ENCODE assay signal across 1 cellular context in genomic region chr3:120111898-120112297, GRCh38.
TF ChIP-seq lines count a peak whose summit lies in the region.

No MANE protein-coding gene starts in this region.

TF ChIP-seq in IMR-90, 13 proteins besides CTCF, POLR2A, EP300 and RAD21 (continued from another document):
- TF ChIP-seq USF2 (IDR thresholded peaks at IDR 0.05; ENCODE audit: low read depth, low read length) = no peak
- no peak for TF ChIP-seq MXI1 (IDR thresholded peaks at IDR 0.05; ENCODE audit: borderline replicate concordance, low read depth, low read length)
- no peak for TF ChIP-seq RFX5 (IDR thresholded peaks at IDR 0.05; ENCODE audit: low read depth, low read length)
